Comparison of ENCODE assay signal across 17 cellular contexts in genomic region chr14:65910108-65910507, GRCh38.
DNase-seq lines count a peak whose midpoint lies in the region; ATAC-seq and TF ChIP-seq lines count a peak whose summit lies in the region.
"Had no signal": no experiment of that assay in that cellular context is flagged by ENCODE, and none has a peak within 500 bp of the region (broad histone marks: within the 10 kb centered on the region; RNA-seq: fewer than 3 reads in every experiment).

No MANE protein-coding gene starts in this region.

- no peak for ATAC-seq in right lobe of liver
- ATAC-seq: activated naive CD8-positive, alpha-beta T cell treated with anti-CD3 and anti-CD28 coated beads, Interleukin-2, amount 50 U/mL, for 24 hours; GM12878; pancreas had no signal

- WGBS in right lobe of liver (ENCODE audit: insufficient coverage, low coverage, low lambda C conversion rate, missing lambda C conversion rate) = 22% methylated on average over 2 of the region's 2 CpGs
- 60 to 65% methylated on average over 2 of the region's 2 CpGs for WGBS in testis, 2 donors

- H3K36me3 ChIP-seq in right lobe of liver = no peaks in the 10 kb centered on the region
- H3K36me3 ChIP-seq in testis (ENCODE audit: low read depth, missing control alignments) = no peaks in the 10 kb centered on the region
- H3K36me3 ChIP-seq: pancreas, transverse colon had no signal

- TF ChIP-seq POLR2A in right lobe of liver (IDR thresholded peaks at IDR 0.05) = no peak
- TF ChIP-seq POLR2A in testis (IDR thresholded peaks at IDR 0.05) = no peak

- intact Hi-C loops in right lobe of liver (cut with DNase I) = no loop called here
- intact Hi-C loops in testis (cut with DNase I; ENCODE audit: low total_unique reads) = no loop called here

- H3K27ac ChIP-seq in right lobe of liver (no peak overlapping the region), testis (no peak overlapping the region)
- H3K27ac ChIP-seq: 22Rv1, HL-60, pancreas, transverse colon had no signal

- DNase-seq in DMS53 (lab: John Stamatoyannopoulos, UW) = peak; percentile 4
- DNase-seq in DMS53 treated with DMSO at 0.1 percent for 48 hours (lab: John Stamatoyannopoulos, UW; ENCODE audit: unreplicated experiment) = no peak
- peak; percentile 57 for DNase-seq in NCI-H446 treated with DMSO at 0.1 percent for 48 hours (lab: John Stamatoyannopoulos, UW)
- DNase-seq in fibroblast of gingiva (ENCODE audit: low read depth) = peak; percentile 50
- peak; percentile 66 for DNase-seq in renal cortical epithelial cell (ENCODE audit: low read depth)
- DNase-seq in T-helper 9 cell = no peak
- DNase-seq in right lobe of liver = no peak
- no peak for DNase-seq in testis
- DNase-seq: activated CD8-positive, alpha-beta memory T cell treated with anti-CD3 and anti-CD28 coated beads, Interleukin-2, amount 50 U/mL, for 4 hours; activated naive CD8-positive, alpha-beta T cell treated with anti-CD3 and anti-CD28 coated beads, Interleukin-2, amount 50 U/mL, for 24 hours; effector CD4-positive, alpha-beta T cell; NCI-H524 treated with DMSO at 0.1 percent for 48 hours; pancreas; transverse colon had no signal

- H3K4me3 ChIP-seq in right lobe of liver (no peak overlapping the region), testis (no peak overlapping the region)
- H3K4me3 ChIP-seq: GM12878, pancreas, transverse colon had no signal

- H3K4me1 ChIP-seq in right lobe of liver (no peaks in the 10 kb centered on the region), testis (no peaks in the 10 kb centered on the region)
- H3K4me1 ChIP-seq: pancreas had no signal

- TF ChIP-seq CTCF in right lobe of liver (IDR thresholded peaks at IDR 0.05) (no peak), testis (IDR thresholded peaks at IDR 0.05) (no peak)

- H3K27me3 ChIP-seq in right lobe of liver (no peaks in the 10 kb centered on the region), testis (no peaks in the 10 kb centered on the region)
- H3K27me3 ChIP-seq: pancreas, transverse colon had no signal

- no peaks in the 10 kb centered on the region for H3K9me3 ChIP-seq in right lobe of liver
- no peaks in the 10 kb centered on the region for H3K9me3 ChIP-seq in testis
- H3K9me3 ChIP-seq: pancreas, transverse colon had no signal

Comparison
In these comparisons a context has a peak if more than half of its experiments do, and no peak if none do; other contexts are left out.
1. DNase-seq: peak in DMS53 (single experiment), NCI-H446 treated with DMSO at 0.1 percent for 48 hours (single experiment), fibroblast of gingiva (single experiment) and renal cortical epithelial cell (single experiment); none in DMS53 treated with DMSO at 0.1 percent for 48 hours (single experiment), T-helper 9 cell (single experiment), right lobe of liver (0 of 3) and testis (single experiment).